9 cellular contexts compared by ENCODE assay signal in genomic region chr12:57008113-57008687, GRCh38. TPM values are rescaled to one million over a fixed set of nuclear protein-coding genes. Genes with fewer than 3 reads are reported as not detected.
A peak's percentile ranks its signal among the peaks of the same experiment; 100 is the strongest.
DNase-seq lines count a peak whose midpoint lies in the region; ATAC-seq and FAIRE-seq lines count a peak whose summit lies in the region.
"Had no signal": no experiment of that assay in that cellular context is flagged by ENCODE, and none has a peak within 500 bp of the region (broad histone marks: within the 10 kb centered on the region; RNA-seq: fewer than 3 reads in every experiment).

No MANE protein-coding gene starts in this region.

- peaks cover 22% of the 10 kb centered on the region for H3K4me1 ChIP-seq in CD4-positive, CD25-positive, alpha-beta regulatory T cell (ENCODE audit: control insufficient read depth, insufficient read depth, low read length, poor library complexity, severe bottlenecking)

- H3K27ac ChIP-seq in CD4-positive, CD25-positive, alpha-beta regulatory T cell (ENCODE audit: insufficient read depth, low read length, poor library complexity, severe bottlenecking): no peak overlapping the region

- peak in 2 of 3 donors; percentile 64 to 82 for DNase-seq in CD4-positive, CD25-positive, alpha-beta regulatory T cell
- no peak for DNase-seq in GM18507 (ENCODE audit: extremely low spot score, insufficient read length, low read depth)
- DNase-seq in NCI-H510A treated with DMSO at 0.1 percent for 48 hours (lab: John Stamatoyannopoulos, UW): peak; percentile 70
- peak; percentile 50 for DNase-seq in iPS-NIHi11 (ENCODE audit: low spot score)
- DNase-seq in stromal cell of bone marrow (ENCODE audit: low read depth): peak; percentile 56
- DNase-seq in activated CD4-positive, alpha-beta T cell treated with anti-CD3 and anti-CD28 coated beads for 48 hours: no peak

- peak; percentile 67 for FAIRE-seq in GM18507 (lab: Jason Lieb, UNC)

- peak; percentile 40 to 45 for ATAC-seq in CD4-positive, CD25-positive, alpha-beta regulatory T cell (ENCODE audit: low read depth in 2 of 2)
- no peak for ATAC-seq in HG03095 (IDR thresholded peaks at IDR 0.05; ENCODE audit: unreplicated experiment)

- H3K9me3 ChIP-seq in CD4-positive, CD25-positive, alpha-beta regulatory T cell (ENCODE audit: control insufficient read depth in 2 of 2, low read length in 2 of 2): no peaks in the 10 kb centered on the region

- H3K36me3 ChIP-seq in CD4-positive, CD25-positive, alpha-beta regulatory T cell (ENCODE audit: control insufficient read depth, insufficient read depth, low read length): peaks cover 14% of the 10 kb centered on the region

- H3K4me3 Mint-ChIP-seq in CD4-positive, CD25-positive, alpha-beta regulatory T cell: peak overlapping the region; percentile 74 to 98 (median 78)
- peak overlapping the region; percentile 44 for H3K4me3 Mint-ChIP-seq in activated naive CD8-positive, alpha-beta T cell

- H3K36me3 Mint-ChIP-seq in CD4-positive, CD25-positive, alpha-beta regulatory T cell: peaks cover 12% of the 10 kb centered on the region
- H3K36me3 Mint-ChIP-seq in activated naive CD8-positive, alpha-beta T cell: peaks cover 7% of the 10 kb centered on the region

- peak overlapping the region in 2 of 3 donors; percentile 16 to 96 for H3K27ac Mint-ChIP-seq in CD4-positive, CD25-positive, alpha-beta regulatory T cell
- H3K27ac Mint-ChIP-seq in activated naive CD8-positive, alpha-beta T cell: peak overlapping the region; percentile 95

- H3K27me3 Mint-ChIP-seq in CD4-positive, CD25-positive, alpha-beta regulatory T cell: peaks cover 4% of the 10 kb centered on the region
- H3K27me3 Mint-ChIP-seq in activated naive CD8-positive, alpha-beta T cell: no peaks in the 10 kb centered on the region

- H3K4me1 Mint-ChIP-seq in CD4-positive, CD25-positive, alpha-beta regulatory T cell: peaks cover 22 to 72% (median 27%) of the 10 kb centered on the region in 4 donors
- peaks cover 62% of the 10 kb centered on the region for H3K4me1 Mint-ChIP-seq in activated naive CD8-positive, alpha-beta T cell (ENCODE audit: low read depth)

- no peaks in the 10 kb centered on the region for H3K9me3 Mint-ChIP-seq in CD4-positive, CD25-positive, alpha-beta regulatory T cell
- H3K9me3 Mint-ChIP-seq in activated naive CD8-positive, alpha-beta T cell (ENCODE audit: low read depth): no peaks in the 10 kb centered on the region

- H3K27me3 ChIP-seq in CD4-positive, CD25-positive, alpha-beta regulatory T cell (ENCODE audit: control insufficient read depth, insufficient read depth, low read length): no peaks in the 10 kb centered on the region

- H3K4me3 ChIP-seq in CD4-positive, CD25-positive, alpha-beta regulatory T cell (ENCODE audit: low read depth, low read length): no peak overlapping the region

RNA-seq across cellular contexts. Expression of gene ZBTB39, which starts 1.9 kb away (rescaled TPM):
- total RNA-seq in CD4-positive, CD25-positive, alpha-beta regulatory T cell: 8.6 TPM
- polyA plus RNA-seq in CD4-positive, CD25-positive, alpha-beta regulatory T cell: 1 to 10 TPM; 1.5 to 1.8 (median 1.7) TPM

RNA-seq across cellular contexts. Expression of gene TAC3, which starts 8.1 kb away (rescaled TPM):
- total RNA-seq in CD4-positive, CD25-positive, alpha-beta regulatory T cell: not detected
- not detected for polyA plus RNA-seq in CD4-positive, CD25-positive, alpha-beta regulatory T cell
- total RNA-seq: skeletal muscle tissue had no signal

RNA-seq across cellular contexts. Expression of gene MYO1A, which starts 41.7 kb away (rescaled TPM):
- 0.32 TPM for total RNA-seq in CD4-positive, CD25-positive, alpha-beta regulatory T cell
- polyA plus RNA-seq in CD4-positive, CD25-positive, alpha-beta regulatory T cell: under 1 TPM in 1 of 4 donors, not detected in 3; 0.38 TPM
- total RNA-seq: skeletal muscle tissue had no signal

RNA-seq across cellular contexts. Expression of gene RDH16, which starts 50.8 kb away (rescaled TPM):
- total RNA-seq in CD4-positive, CD25-positive, alpha-beta regulatory T cell: 0.79 TPM
- under 1 TPM in 3 of 4 donors, not detected in 1; 0.10 to 0.56 (median 0.55) TPM for polyA plus RNA-seq in CD4-positive, CD25-positive, alpha-beta regulatory T cell

Comparison
In these comparisons a context has a peak if more than half of its experiments do, and no peak if none do; other contexts are left out.
1. DNase-seq: peak in CD4-positive, CD25-positive, alpha-beta regulatory T cell (2 of 3), NCI-H510A treated with DMSO at 0.1 percent for 48 hours (single experiment), iPS-NIHi11 (single experiment) and stromal cell of bone marrow (single experiment); none in GM18507 (single experiment) and activated CD4-positive, alpha-beta T cell treated with anti-CD3 and anti-CD28 coated beads for 48 hours (single experiment).